16 cellular contexts compared by ENCODE assay signal in the genomic region with DNA sequence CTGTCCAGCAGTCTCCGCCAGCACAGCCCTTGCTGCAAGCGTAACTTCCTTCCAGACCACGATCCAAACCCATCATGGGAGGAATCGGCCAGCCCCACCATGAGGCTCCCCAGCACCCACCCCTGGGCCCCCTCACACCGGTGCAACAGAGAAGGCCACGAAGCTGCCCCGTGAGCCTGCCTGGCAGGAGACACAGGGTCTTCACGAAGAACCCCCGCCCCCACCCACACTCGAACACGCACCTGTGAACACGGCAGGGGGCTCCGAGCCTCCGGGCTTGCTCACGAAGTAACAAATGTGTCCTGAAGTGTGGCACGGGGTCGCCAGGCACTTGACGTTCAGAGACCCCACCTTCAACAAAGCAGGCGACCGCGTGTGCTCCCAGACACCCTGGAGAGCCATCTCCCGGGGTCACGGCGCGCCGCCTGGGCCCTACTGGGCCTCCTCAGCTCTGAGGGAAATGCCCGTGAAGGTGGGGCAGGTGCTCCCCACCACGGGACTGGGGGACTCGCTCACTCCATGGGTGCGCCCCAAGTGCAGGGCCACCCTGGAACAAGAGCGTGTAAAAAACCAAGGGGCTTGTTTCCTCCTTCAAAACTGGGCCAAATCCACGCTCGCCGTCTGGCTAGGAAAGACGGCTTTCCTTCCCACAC. TPM values are rescaled to one million over a fixed set of nuclear protein-coding genes. Genes with fewer than 3 reads are reported as not detected.
DNase-seq lines count a peak whose midpoint lies in the region; ATAC-seq and TF ChIP-seq lines count a peak whose summit lies in the region.
"Had no signal": no experiment of that assay in that cellular context is flagged by ENCODE, and none has a peak within 500 bp of the region (broad histone marks: within the 10 kb centered on the region; RNA-seq: fewer than 3 reads in every experiment).

No MANE protein-coding gene starts in this region.

- TF ChIP-seq POLR2A in spleen (IDR thresholded peaks at IDR 0.05) = no peak

- no peak overlapping the region for H3K4me3 Mint-ChIP-seq in WTC11
- no peak overlapping the region for H3K4me3 Mint-ChIP-seq in endodermal cell
- no peak overlapping the region for H3K4me3 Mint-ChIP-seq in Caco-2 (ENCODE audit: unreplicated experiment)
- H3K4me3 Mint-ChIP-seq: CD4-positive, CD25-positive, alpha-beta regulatory T cell; GM23338 had no signal

- intact Hi-C loops in left ventricle myocardium superior (cut with micrococcal nuclease) (no loop called here), Right ventricle myocardium inferior (cut with DNase I) (no loop called here), spleen (cut with DNase I; ENCODE audit: low total_unique reads) (no loop called here), Caco-2 (cut with micrococcal nuclease; ENCODE audit: unreplicated experiment) (no loop called here)

- ATAC-seq in left ventricle myocardium superior = no peak
- ATAC-seq in Right ventricle myocardium inferior = no peak
- ATAC-seq in WTC11 = no peak
- no peak for ATAC-seq in HG03159 (IDR thresholded peaks at IDR 0.05; ENCODE audit: unreplicated experiment)
- ATAC-seq: GM23338 had no signal

- no peaks in the 10 kb centered on the region for H3K27me3 ChIP-seq in endodermal cell (ENCODE audit: control insufficient read depth, insufficient read depth, low read length, poor library complexity, severe bottlenecking)
- H3K27me3 ChIP-seq in spleen (replicated peaks in 1 of 7) = no peaks in the 10 kb centered on the region
- H3K27me3 ChIP-seq in Caco-2 (replicated peaks; ENCODE audit: control insufficient read depth, insufficient read depth, low read length) = no peaks in the 10 kb centered on the region
- H3K27me3 ChIP-seq: BLaER1 had no signal

- H3K9me3 Mint-ChIP-seq in WTC11 = no peaks in the 10 kb centered on the region
- no peaks in the 10 kb centered on the region for H3K9me3 Mint-ChIP-seq in endodermal cell
- no peaks in the 10 kb centered on the region for H3K9me3 Mint-ChIP-seq in Caco-2 (ENCODE audit: unreplicated experiment)
- H3K9me3 Mint-ChIP-seq: CD4-positive, CD25-positive, alpha-beta regulatory T cell; GM23338 had no signal

- POLR2A ChIA-PET in WTC11 (lab: Charles Lee) (no interaction called here), Caco-2 (lab: Charles Lee) (no interaction called here)

- H3K4me1 Mint-ChIP-seq in WTC11 = 0 out of 2 replicates have a peak, but pooled peaks cover 4% of the 10 kb centered on the region
- H3K4me1 Mint-ChIP-seq in endodermal cell = peaks cover 1% of the 10 kb centered on the region
- no peaks in the 10 kb centered on the region for H3K4me1 Mint-ChIP-seq in Caco-2 (ENCODE audit: low read depth, unreplicated experiment)
- H3K4me1 Mint-ChIP-seq: GM23338 had no signal

- no TSS peak for BruUV-seq in Caco-2 (replicated peaks; lab: Mats Ljungman, UMichigan)

- H3K9me3 ChIP-seq in endodermal cell (ENCODE audit: control insufficient read depth, low read length) = no peaks in the 10 kb centered on the region
- no peaks in the 10 kb centered on the region for H3K9me3 ChIP-seq in spleen
- no peaks in the 10 kb centered on the region for H3K9me3 ChIP-seq in Caco-2
- H3K9me3 ChIP-seq: BLaER1 had no signal

- TF ChIP-seq CTCF in WTC11 (IDR thresholded peaks at IDR 0.05) (no peak), endodermal cell (conservative IDR thresholded peaks at IDR 0.05) (no peak), spleen (IDR thresholded peaks at IDR 0.05 in 8 of 11, conservative IDR thresholded peaks at IDR 0.05 in 3 of 11) (no peak), Caco-2 (IDR thresholded peaks at IDR 0.05; ENCODE audit: insufficient read depth in 1 of 2, low read depth in 1 of 2, low read length in 1 of 2, severe bottlenecking in 1 of 2, unreplicated experiment in 1 of 2) (no peak)

- H3K27ac Mint-ChIP-seq in WTC11 (peak overlapping the region; percentile 65; the same call in 1 of the 2 replicates), endodermal cell (peak overlapping the region; percentile 65), Caco-2 (ENCODE audit: unreplicated experiment) (no peak overlapping the region)
- H3K27ac Mint-ChIP-seq: CD4-positive, CD25-positive, alpha-beta regulatory T cell; GM23338 had no signal

- H3K4me3 ChIP-seq in endodermal cell (ENCODE audit: low read length) (no peak overlapping the region), spleen (no peak overlapping the region), Caco-2 (ENCODE audit: low read depth, low read length) (no peak overlapping the region)
- H3K4me3 ChIP-seq: BLaER1, GM23338 had no signal

- H3K9ac ChIP-seq in endodermal cell (ENCODE audit: extremely low read depth, low read length, poor library complexity, severe bottlenecking) = no peak overlapping the region
- H3K9ac ChIP-seq: BLaER1 had no signal

- no peaks in the 10 kb centered on the region for H3K4me1 ChIP-seq in endodermal cell (ENCODE audit: control insufficient read depth, insufficient read depth, low read length)
- H3K4me1 ChIP-seq in spleen = peaks cover 0 to 20% (median 5%) of the 10 kb centered on the region in 6 donors
- H3K4me1 ChIP-seq in Caco-2 = no peaks in the 10 kb centered on the region
- H3K4me1 ChIP-seq: BLaER1 had no signal

- CTCF ChIA-PET in WTC11 (lab: Charles Lee) = no interaction called here
- CTCF ChIA-PET in Caco-2 (lab: Charles Lee) = no interaction called here

- H3K36me3 ChIP-seq in endodermal cell (ENCODE audit: control insufficient read depth, insufficient read depth, low read length) (peaks cover 28% of the 10 kb centered on the region), spleen (peaks cover 0 to 91% (median 74%) of the 10 kb centered on the region in 6 donors), Caco-2 (ENCODE audit: control insufficient read depth, insufficient read depth, low read length) (peaks cover 1% of the 10 kb centered on the region; the same call in 1 of the 2 replicates)

- DNase-seq in left ventricle myocardium superior (peak; percentile 21), Right ventricle myocardium inferior (ENCODE audit: missing footprints) (no peak), WTC11 (ENCODE audit: low spot score) (no peak), endodermal cell (peak; percentile 13), spleen (peak; percentile 64), DMS 273 treated with DMSO at 0.1 percent for 48 hours (lab: John Stamatoyannopoulos, UW) (no peak), Caco-2 (no peak)
- DNase-seq: 8988T; AML-193; Calu3; CD4-positive, CD25-positive, alpha-beta regulatory T cell; DMS79; H7 had no signal

- H3K27ac ChIP-seq in endodermal cell (ENCODE audit: low read depth, low read length) (no peak overlapping the region), spleen (no peak overlapping the region)
- H3K27ac ChIP-seq: BLaER1 had no signal

- H3K36me3 Mint-ChIP-seq in WTC11 (peaks cover 6% of the 10 kb centered on the region), endodermal cell (ENCODE audit: low read depth) (peaks cover 32% of the 10 kb centered on the region), Caco-2 (ENCODE audit: insufficient read depth, unreplicated experiment) (peaks cover 21% of the 10 kb centered on the region)

- no peaks in the 10 kb centered on the region for H3K27me3 Mint-ChIP-seq in WTC11 (ENCODE audit: low read depth)
- H3K27me3 Mint-ChIP-seq in endodermal cell (ENCODE audit: insufficient read depth) = no peaks in the 10 kb centered on the region
- no peaks in the 10 kb centered on the region for H3K27me3 Mint-ChIP-seq in Caco-2 (ENCODE audit: insufficient read depth, unreplicated experiment)
- H3K27me3 Mint-ChIP-seq: CD4-positive, CD25-positive, alpha-beta regulatory T cell had no signal

- 92 to 95% methylated on average over 24 to 35 of the region's 35 CpGs for WGBS in endodermal cell (ENCODE audit: insufficient coverage in 1 of 2, insufficient read length in 1 of 2), 2 experiments
- WGBS in spleen, 5 donors = 94 to 97% (median 95%) methylated on average over 17 to 35 of the region's 35 CpGs

RNA-seq across cellular contexts. Expression of gene HAGH, which starts 7.6 kb away (rescaled TPM):
- total RNA-seq in left ventricle myocardium superior (182 TPM), Right ventricle myocardium inferior (171 TPM), WTC11 (2021) (36.0 to 43.1 TPM (median 38.2 TPM) in 3 replicates), endodermal cell (10 to 100 TPM; 47.8 to 52.9 TPM), spleen (10 to 100 TPM; 42.4 to 60.4 (median 49.1) TPM), Caco-2 (2022) (39.9 and 48.1 TPM in 2 replicates)
- polyA plus RNA-seq in endodermal cell (2013, experiment 1 of 2) = 39.2 TPM
- polyA plus RNA-seq in endodermal cell (2013, experiment 2 of 2) = 45.9 TPM
- 10 to 100 TPM; 33.6 to 76.6 (median 41.0) TPM for polyA plus RNA-seq in spleen

RNA-seq across cellular contexts. Expression of gene FAHD1, which starts 8.0 kb away (rescaled TPM):
- 30.0 TPM for total RNA-seq in left ventricle myocardium superior
- total RNA-seq in Right ventricle myocardium inferior = 28.3 TPM
- total RNA-seq in WTC11 (2021) = 14.3 to 19.5 TPM (median 19.4 TPM) in 3 replicates
- total RNA-seq in endodermal cell = 10 to 100 TPM; 16.6 to 16.9 TPM
- polyA plus RNA-seq in endodermal cell (2013, experiment 1 of 2) = 18.2 TPM
- polyA plus RNA-seq in endodermal cell (2013, experiment 2 of 2) = 15.9 TPM
- total RNA-seq in spleen = 10 to 100 TPM in 6 of 7 donors, 1 to 10 TPM in 1; 9.5 to 34.9 (median 17.7) TPM
- 10 to 100 TPM; 13.8 to 23.1 (median 15.4) TPM for polyA plus RNA-seq in spleen
- total RNA-seq in Caco-2 (2022) = 16.5 and 21.1 TPM in 2 replicates

RNA-seq across cellular contexts. Expression of gene IGFALS, which starts 25.5 kb away (rescaled TPM):
- total RNA-seq in left ventricle myocardium superior = not detected
- total RNA-seq in Right ventricle myocardium inferior = not detected
- not detected in 3 replicates for total RNA-seq in WTC11 (2021)
- not detected for total RNA-seq in endodermal cell
- not detected for polyA plus RNA-seq in endodermal cell (2013, experiment 1 of 2)
- polyA plus RNA-seq in endodermal cell (2013, experiment 2 of 2) = not detected
- under 1 TPM in 5 of 7 donors, not detected in 2; 0.21 to 0.63 (median 0.39) TPM for total RNA-seq in spleen
- under 1 TPM; 0.14 to 0.19 (median 0.17) TPM for polyA plus RNA-seq in spleen
- total RNA-seq in Caco-2 (2022) = not detected in 2 replicates
- total RNA-seq: Calu3, GM23338, H7 had no signal

RNA-seq across cellular contexts. Expression of gene NUBP2, which starts 36.2 kb away (rescaled TPM):
- total RNA-seq in left ventricle myocardium superior = 36.6 TPM
- 37.9 TPM for total RNA-seq in Right ventricle myocardium inferior
- total RNA-seq in WTC11 (2021) = 76.4 to 89.2 TPM (median 77.6 TPM) in 3 replicates
- 10 to 100 TPM; 61.1 to 61.5 TPM for total RNA-seq in endodermal cell
- polyA plus RNA-seq in endodermal cell (2013, experiment 1 of 2) = 63.0 TPM
- 58.3 TPM for polyA plus RNA-seq in endodermal cell (2013, experiment 2 of 2)
- 100 to 1,000 TPM in 1 of 7 donors, 10 to 100 TPM in 6; 37.5 to 103 (median 44.6) TPM for total RNA-seq in spleen
- 10 to 100 TPM; 61.9 to 84.3 (median 79.3) TPM for polyA plus RNA-seq in spleen
- total RNA-seq in Caco-2 (2022) = 61.9 and 65.3 TPM in 2 replicates

RNA-seq across cellular contexts. Expression of gene SPSB3, which starts 36.6 kb away (rescaled TPM):
- total RNA-seq in left ventricle myocardium superior (40.8 TPM), Right ventricle myocardium inferior (36.1 TPM), WTC11 (2021) (27.2 to 32.8 TPM (median 28.4 TPM) in 3 replicates), endodermal cell (10 to 100 TPM; 28.0 to 28.1 TPM), spleen (100 to 1,000 TPM in 2 of 7 donors, 10 to 100 TPM in 5; 41.4 to 114 (median 65.3) TPM), Caco-2 (2022) (26.0 and 28.0 TPM in 2 replicates)
- 56.0 TPM for polyA plus RNA-seq in endodermal cell (2013, experiment 1 of 2)
- 48.7 TPM for polyA plus RNA-seq in endodermal cell (2013, experiment 2 of 2)
- polyA plus RNA-seq in spleen = 100 to 1,000 TPM; 111 to 266 (median 204) TPM

Comparison
In these comparisons a context has a peak if more than half of its experiments do, and no peak if none do; other contexts are left out.
1. DNase-seq: peak in left ventricle myocardium superior (single experiment), endodermal cell (single experiment) and spleen (single experiment); none in Right ventricle myocardium inferior (single experiment), WTC11 (single experiment), DMS 273 treated with DMSO at 0.1 percent for 48 hours (single experiment) and Caco-2 (0 of 2).